ENCODE assay signal across 19 cellular contexts in the genomic region with DNA sequence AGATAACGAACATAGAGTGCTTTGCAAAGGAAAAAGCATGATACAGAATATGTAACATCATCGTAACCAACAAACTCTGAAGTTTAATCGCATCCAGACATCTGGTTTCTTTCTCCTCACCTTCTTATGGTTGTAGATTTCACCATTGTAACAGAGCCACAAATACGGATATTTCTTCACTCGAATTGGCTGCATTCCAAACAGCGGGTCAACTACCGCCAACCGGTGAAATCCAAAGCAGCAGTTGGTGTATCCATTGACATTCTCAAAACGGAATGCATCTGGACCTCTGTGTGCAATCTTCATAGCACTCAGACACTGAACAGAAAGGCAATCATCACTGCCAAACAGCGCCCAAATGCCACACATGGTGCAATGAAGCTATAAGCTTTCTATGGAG.
"Had no signal": no experiment of that assay in that cellular context is flagged by ENCODE, and none has a peak within 500 bp of the region (broad histone marks: within the 10 kb centered on the region; RNA-seq: fewer than 3 reads in every experiment).

No MANE protein-coding gene starts in this region.

- H3K27me3 ChIP-seq: breast epithelium, esophagus squamous epithelium, gastroesophageal sphincter, left lung had no signal

- H3K27ac ChIP-seq: breast epithelium, esophagus squamous epithelium, gastroesophageal sphincter, left lung, psoas muscle had no signal

- H3K27ac Mint-ChIP-seq: activated naive CD4-positive, alpha-beta T cell treated with anti-CD3 and anti-CD28 coated beads, Interleukin-2, amount 50 U/mL, for 24 hours; T-helper 1 cell treated with Interleukin-12 subunit alpha and Interleukin-12 subunit beta and Interleukin-4 antibody, amounts not matched to agents 30 μg/mL and 1 μg/mL, for 36 hours had no signal

- ATAC-seq: gastroesophageal sphincter; left lung; mucosa of descending colon; naive thymus-derived CD8-positive, alpha-beta T cell; psoas muscle; sciatic nerve had no signal

- H3K36me3 ChIP-seq: breast epithelium had no signal

- H3K4me3 ChIP-seq: breast epithelium, esophagus squamous epithelium, gastroesophageal sphincter, left lung, mucosa of descending colon, psoas muscle had no signal

- H3K4me3 Mint-ChIP-seq: activated naive CD4-positive, alpha-beta T cell treated with anti-CD3 and anti-CD28 coated beads, Interleukin-2, amount 50 U/mL, for 24 hours; naive thymus-derived CD8-positive, alpha-beta T cell; T-helper 1 cell treated with Interleukin-12 subunit alpha and Interleukin-12 subunit beta and Interleukin-4 antibody, amounts not matched to agents 30 μg/mL and 1 μg/mL, for 36 hours had no signal

- H3K9me3 Mint-ChIP-seq: activated naive CD4-positive, alpha-beta T cell treated with anti-CD3 and anti-CD28 coated beads, Interleukin-2, amount 50 U/mL, for 24 hours; naive thymus-derived CD8-positive, alpha-beta T cell; T-helper 1 cell treated with Interleukin-12 subunit alpha and Interleukin-12 subunit beta and Interleukin-4 antibody, amounts not matched to agents 30 μg/mL and 1 μg/mL, for 36 hours had no signal

- DNase-seq: activated CD4-positive, alpha-beta T cell treated with anti-CD3 and anti-CD28 coated beads, Interleukin-2, amount 50 U/mL, for 1 hour; activated CD4-positive, CD25-positive, alpha-beta regulatory T cell; activated effector memory CD4-positive, alpha-beta T cell treated with Interleukin-2 at 50 U/mL for 16 hours; activated T-cell treated with anti-CD3 and anti-CD28 coated beads, Interleukin-2, amount 50 U/mL, for 1 hour; amniotic stem cell; esophagus squamous epithelium; left lung; mucosa of descending colon; naive thymus-derived CD8-positive, alpha-beta T cell; occipital lobe; psoas muscle; stimulated activated CD4-positive, alpha-beta T cell treated with anti-CD3 and anti-CD28 coated beads, Interleukin-12 subunit alpha, Interleukin-12 subunit beta, amount 100 ng/mL, for 4 hours; stimulated activated naive CD4-positive, alpha-beta T cell; trophoblast cell had no signal

- H3K9me3 ChIP-seq: breast epithelium, esophagus squamous epithelium, gastroesophageal sphincter, left lung, mucosa of descending colon, psoas muscle had no signal

- H3K4me1 ChIP-seq: breast epithelium, psoas muscle had no signal

- H3K27me3 Mint-ChIP-seq: activated naive CD4-positive, alpha-beta T cell treated with anti-CD3 and anti-CD28 coated beads, Interleukin-2, amount 50 U/mL, for 24 hours; naive thymus-derived CD8-positive, alpha-beta T cell had no signal
